ENCODE assay signal across 26 cellular contexts in the genomic region with DNA sequence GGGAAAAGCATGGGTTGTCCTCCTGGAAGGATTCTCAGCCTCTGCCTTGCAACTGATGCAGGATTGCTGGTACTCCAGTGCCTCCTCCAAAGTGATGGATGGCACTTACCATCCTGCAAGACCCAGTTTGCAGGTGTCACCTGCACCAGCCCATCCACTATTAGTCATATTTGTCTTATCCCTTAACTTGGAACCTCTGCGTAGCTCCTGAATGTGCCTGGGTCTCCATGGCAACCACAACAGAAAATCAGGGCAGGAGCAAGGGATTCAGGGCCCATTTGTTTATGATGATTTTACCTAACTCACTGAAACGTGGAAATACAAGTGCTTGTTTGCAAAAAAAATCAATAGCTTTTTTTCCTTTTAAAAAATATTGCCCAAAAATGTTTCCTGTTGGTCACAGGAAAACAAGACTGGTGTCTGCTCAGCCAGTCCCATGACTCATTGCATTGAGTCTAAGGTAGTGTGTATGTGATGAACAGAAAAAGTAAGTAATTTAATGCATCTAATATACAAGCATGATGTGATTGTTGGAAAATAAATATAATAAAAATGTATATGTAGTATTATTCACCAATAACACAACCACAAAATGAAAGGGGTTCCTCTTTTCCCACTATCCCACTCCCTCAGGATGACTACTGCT.
"Had no signal": no experiment of that assay in that cellular context is flagged by ENCODE, and none has a peak within 500 bp of the region (broad histone marks: within the 10 kb centered on the region; RNA-seq: fewer than 3 reads in every experiment).

No MANE protein-coding gene starts in this region.

- H3K27ac ChIP-seq: brain microvascular endothelial cell, esophagus squamous epithelium, left ventricle myocardium inferior, right atrium auricular region, stomach, suprapubic skin, tibial nerve, WERI-Rb-1 had no signal

- H3K27me3 ChIP-seq: brain microvascular endothelial cell, right atrium auricular region, stomach, suprapubic skin, tibial nerve had no signal

- DNase-seq: activated CD4-positive, alpha-beta memory T cell treated with anti-CD3 and anti-CD28 coated beads, Interleukin-2, amount 10 ng/mL, durations not matched to agents 7 days and 5 days; activated CD4-positive, alpha-beta T cell treated with anti-CD3 and anti-CD28 coated beads, Interleukin-2, amount 10 ng/mL, durations not matched to agents 7 days and 5 days; activated CD8-positive, alpha-beta memory T cell treated with anti-CD3 and anti-CD28 coated beads, Interleukin-2, amount 50 U/mL, for 48 hours; activated gamma-delta T cell; activated naive CD4-positive, alpha-beta T cell treated with anti-CD3 and anti-CD28 coated beads, Interleukin-2, amount 50 U/mL, for 16 hours; activated T-cell treated with anti-CD3 and anti-CD28 coated beads, Interleukin-2, amount 50 U/mL, for 24 hours; amniotic stem cell; brain microvascular endothelial cell; cortex of kidney; effector memory CD8-positive, alpha-beta T cell; esophagus squamous epithelium; islet precursor cell; left ventricle myocardium inferior; mesendoderm; natural killer cell; stimulated activated CD4-positive, alpha-beta T cell treated with anti-CD3 and anti-CD28 coated beads, Interleukin-15, amount 100 ng/mL, for 24 hours; stimulated activated CD4-positive, alpha-beta T cell treated with anti-CD3 and anti-CD28 coated beads, Interleukin-2, amount 100 ng/mL, for 24 hours; stimulated activated naive B cell treated with anti-CD40 and anti-IgM and Interleukin-4, amounts not matched to agents 10 μg/mL and 1 μg/mL and 100 μg/mL, for 72 hours; stomach; T1000; WERI-Rb-1 had no signal

- H3K4me3 ChIP-seq: esophagus squamous epithelium, left ventricle myocardium inferior, lung, right atrium auricular region, stomach, suprapubic skin, tibial nerve had no signal

- H3K9me3 ChIP-seq: esophagus squamous epithelium, left ventricle myocardium inferior, right atrium auricular region, stomach, suprapubic skin, tibial nerve had no signal

- H3K36me3 ChIP-seq: brain microvascular endothelial cell, esophagus squamous epithelium, left ventricle myocardium inferior, right atrium auricular region, stomach, suprapubic skin, tibial nerve, WERI-Rb-1 had no signal

- H3K4me1 ChIP-seq: esophagus squamous epithelium, left ventricle myocardium inferior, right atrium auricular region, stomach, suprapubic skin, tibial nerve had no signal

- ATAC-seq: activated CD4-positive, CD25-positive, alpha-beta regulatory T cell treated with anti-CD3 and anti-CD28 coated beads, Interleukin-2, amount 50 U/mL, for 24 hours; effector memory CD8-positive, alpha-beta T cell; natural killer cell; stimulated activated naive B cell treated with anti-CD40 and anti-IgM and Interleukin-4, amounts not matched to agents 10 μg/mL and 1 μg/mL and 100 μg/mL, for 72 hours had no signal
